28 cellular contexts compared by ENCODE assay signal in genomic region chr12:72368719-72369505, GRCh38.
A peak's percentile ranks its signal among the peaks of the same experiment; 100 is the strongest.
DNase-seq lines count a peak whose midpoint lies in the region; ATAC-seq and TF ChIP-seq lines count a peak whose summit lies in the region.
"Had no signal": no experiment of that assay in that cellular context is flagged by ENCODE, and none has a peak within 500 bp of the region (broad histone marks: within the 10 kb centered on the region; RNA-seq: fewer than 3 reads in every experiment).

No MANE protein-coding gene starts in this region.

- H3K4me3 ChIP-seq in IMR-90 (ENCODE audit: insufficient read depth, low read depth, low read length) (no peak overlapping the region), body of pancreas (no peak overlapping the region), mesenchymal stem cell (ENCODE audit: insufficient read depth in 1 of 2, low read depth in 1 of 2, low read length in 2 of 2) (no peak overlapping the region), dorsolateral prefrontal cortex (no peak overlapping the region)
- H3K4me3 ChIP-seq: BLaER1 treated with 17β-estradiol and CSF1 and Interleukin-3, amounts not matched to agents 10 nM and 100 nM; gastrocnemius medialis; GM23248; MG63; ovary; Peyer's patch; thyroid gland had no signal

- no peak overlapping the region for H4K91ac ChIP-seq in IMR-90 (ENCODE audit: insufficient read depth, low read depth, low read length)
- no peak overlapping the region for H4K91ac ChIP-seq in mesenchymal stem cell (ENCODE audit: low read length)

- no peak overlapping the region for H3K9ac ChIP-seq in IMR-90 (ENCODE audit: low read depth, low read length)
- H3K9ac ChIP-seq in mesenchymal stem cell (ENCODE audit: low read length): no peak overlapping the region
- H3K9ac ChIP-seq: BLaER1 treated with 17β-estradiol and CSF1 and Interleukin-3, amounts not matched to agents 10 nM and 100 nM; GM23248 had no signal

- peaks cover 4% of the 10 kb centered on the region; the same call in 1 of the 2 replicates for H4K20me1 ChIP-seq in IMR-90 (ENCODE audit: insufficient read depth, low read length)
- H4K20me1 ChIP-seq: BLaER1 treated with 17β-estradiol and CSF1 and Interleukin-3, amounts not matched to agents 10 nM and 100 nM had no signal

- CTCF ChIA-PET in IMR-90 (lab: Yijun Ruan, JAX): no interaction called here

- TF ChIP-seq CTCF in IMR-90 (conservative IDR thresholded peaks at IDR 0.05; ENCODE audit: low read depth, low read length) (no peak), body of pancreas (IDR thresholded peaks at IDR 0.05) (peak in 4 of 7 experiments; percentile 24 to 29 (median 26)), dorsolateral prefrontal cortex (IDR thresholded peaks at IDR 0.05 in 54 of 56, conservative IDR thresholded peaks at IDR 0.05 in 2 of 56; ENCODE audit: low read depth in 1 of 56, partially characterized antibody in 56 of 56) (no peak), GM20000 (IDR thresholded peaks at IDR 0.05; ENCODE audit: extremely low read depth, missing control alignments) (no peak)

- no peak overlapping the region for H3K56ac ChIP-seq in IMR-90 (ENCODE audit: extremely low read depth, insufficient read depth, low read length)

- H3K27me3 ChIP-seq in IMR-90 (ENCODE audit: control insufficient read depth, insufficient read depth, low read length) (no peaks in the 10 kb centered on the region), body of pancreas (no peaks in the 10 kb centered on the region), mesenchymal stem cell (ENCODE audit: control insufficient read depth in 1 of 2, insufficient read depth in 1 of 2, low read length in 2 of 2) (no peaks in the 10 kb centered on the region), dorsolateral prefrontal cortex (no peaks in the 10 kb centered on the region)
- H3K27me3 ChIP-seq: BLaER1 treated with 17β-estradiol and CSF1 and Interleukin-3, amounts not matched to agents 10 nM and 100 nM; gastrocnemius medialis; ovary; Peyer's patch; thyroid gland had no signal

- POLR2A ChIA-PET in IMR-90 (lab: Charles Lee; ENCODE audit: unreplicated experiment): no interaction called here

- H3K4me1 ChIP-seq in IMR-90 (ENCODE audit: control insufficient read depth, insufficient read depth, low read length): peaks cover 11% of the 10 kb centered on the region
- peaks cover 42% of the 10 kb centered on the region for H3K4me1 ChIP-seq in body of pancreas
- no peaks in the 10 kb centered on the region for H3K4me1 ChIP-seq in mesenchymal stem cell (ENCODE audit: control insufficient read depth, insufficient read depth, low read depth, low read length)
- H3K4me1 ChIP-seq: gastrocnemius medialis, Peyer's patch, thyroid gland had no signal

- dilution Hi-C loops in IMR-90 (cut with HindIII; ENCODE audit: low sequenced_read_pairs, unreplicated experiment): no loop called here

- H2BK12ac ChIP-seq in mesenchymal stem cell (ENCODE audit: low read length in 2 of 2): peak overlapping the region; percentile 29 to 63

- in situ Hi-C loops in IMR-90 (cut with MboI; ENCODE audit: low sequenced_read_pairs): no loop called here

- H4K5ac ChIP-seq in IMR-90 (ENCODE audit: low read depth, low read length): no peak overlapping the region

- TF ChIP-seq POLR2A in IMR-90 (IDR thresholded peaks at IDR 0.05; ENCODE audit: low read depth, low read length): no peak
- peak in 1 of 3 donors; percentile 19 for TF ChIP-seq POLR2A in body of pancreas (IDR thresholded peaks at IDR 0.05)

- DNase-seq in IMR-90: peak; percentile 20
- DNase-seq in body of pancreas: peak; percentile 69 to 86 (median 76)
- peak; percentile 7 for DNase-seq in mesenchymal stem cell
- no peak for DNase-seq in dorsolateral prefrontal cortex
- DNase-seq in GM20000 (ENCODE audit: low spot score): no peak
- no peak for DNase-seq in NCI-H510A treated with DMSO at 0.1 percent for 48 hours (lab: John Stamatoyannopoulos, UW)
- DNase-seq: activated CD4-positive, alpha-beta T cell treated with anti-CD3 and anti-CD28 coated beads for 36 hours; activated naive CD4-positive, alpha-beta T cell treated with anti-CD3 and anti-CD28 coated beads, Interleukin-2, amount 10 ng/mL, durations not matched to agents 7 days and 5 days; DMS79; gastrocnemius medialis; KG1; left cardiac atrium; MG63; NCI-H1105 treated with DMSO at 0.1 percent for 48 hours; NCI-H187 treated with DMSO at 0.1 percent for 48 hours; NCI-H2171 treated with DMSO at 0.1 percent for 48 hours; NCI-H524 treated with DMSO at 0.1 percent for 48 hours; ovary; Peyer's patch; stimulated activated CD4-positive, alpha-beta T cell treated with anti-CD3 and anti-CD28 coated beads, Interleukin-12 subunit alpha, Interleukin-12 subunit beta, amount 100 ng/mL, for 4 hours; stimulated activated CD4-positive, alpha-beta T cell treated with anti-CD3 and anti-CD28 coated beads, Interleukin-2, amount 100 ng/mL, for 48 hours; stimulated activated naive CD8-positive, alpha-beta T cell treated with anti-CD3 and anti-CD28 coated beads, Interleukin-15, amount 100 ng/mL, for 72 hours; T1000; thyroid gland had no signal

- H3K4me2 ChIP-seq in IMR-90 (ENCODE audit: low read depth, low read length): no peak overlapping the region
- no peak overlapping the region for H3K4me2 ChIP-seq in mesenchymal stem cell (ENCODE audit: low read length, poor library complexity, severe bottlenecking)
- H3K4me2 ChIP-seq: BLaER1 treated with 17β-estradiol and CSF1 and Interleukin-3, amounts not matched to agents 10 nM and 100 nM had no signal

- no peak overlapping the region for H2BK120ac ChIP-seq in IMR-90 (ENCODE audit: low read depth, low read length)
- no peak overlapping the region for H2BK120ac ChIP-seq in mesenchymal stem cell (ENCODE audit: low read depth, low read length)

- no peak for TF ChIP-seq RAD21 in IMR-90 (IDR thresholded peaks at IDR 0.05; ENCODE audit: low read length)

- no peak overlapping the region for H2AK9ac ChIP-seq in IMR-90 (replicated peaks; ENCODE audit: low read depth, low read length, poor library complexity)

- H2BK15ac ChIP-seq in IMR-90 (ENCODE audit: low read depth, low read length): no peak overlapping the region
- H2BK15ac ChIP-seq in mesenchymal stem cell (ENCODE audit: low read depth, poor library complexity, severe bottlenecking): no peak overlapping the region

- H3K18ac ChIP-seq in IMR-90 (ENCODE audit: low read depth, low read length): no peak overlapping the region
- H3K18ac ChIP-seq in mesenchymal stem cell (ENCODE audit: low read depth in 1 of 2, low read length in 2 of 2): peak overlapping the region in 1 of 2 experiments; percentile 2

- H3K23ac ChIP-seq in IMR-90 (ENCODE audit: low read depth, low read length) (peak overlapping the region; percentile 59; the same call in 1 of the 2 replicates), mesenchymal stem cell (ENCODE audit: low read length in 2 of 2) (no peak overlapping the region)

- H2AFZ ChIP-seq in IMR-90 (replicated peaks; ENCODE audit: low read length, poor library complexity) (no peak overlapping the region), mesenchymal stem cell (ENCODE audit: low read depth, low read length) (no peak overlapping the region)
- H2AFZ ChIP-seq: GM23248 had no signal

- H3K4ac ChIP-seq in IMR-90 (ENCODE audit: low read depth, low read length) (no peak overlapping the region), mesenchymal stem cell (ENCODE audit: low read depth in 1 of 2, low read length in 2 of 2) (no peak overlapping the region)

- WGBS in IMR-90 (ENCODE audit: extremely low coverage in 2 of 2, insufficient read length in 1 of 2), 2 experiments: 0% methylated on average over 1 of the region's 4 CpGs; no CpG with 5 or more reads in 1 of the 2 experiments
- WGBS in body of pancreas, 2 donors: 19 to 23% methylated on average over 4 of the region's 4 CpGs
- WGBS in mesenchymal stem cell: 85% methylated on average over 3 of the region's 4 CpGs

- H3K14ac ChIP-seq in IMR-90 (replicated peaks; ENCODE audit: low read depth, low read length): no peak overlapping the region
- H3K14ac ChIP-seq in mesenchymal stem cell (ENCODE audit: low read length in 2 of 2): no peak overlapping the region

- H3K9me3 ChIP-seq in IMR-90 (ENCODE audit: control insufficient read depth, insufficient read depth, low read length) (no peaks in the 10 kb centered on the region), body of pancreas (no peaks in the 10 kb centered on the region), mesenchymal stem cell (ENCODE audit: control insufficient read depth, low read length) (no peaks in the 10 kb centered on the region)
- H3K9me3 ChIP-seq: BLaER1 treated with 17β-estradiol and CSF1 and Interleukin-3, amounts not matched to agents 10 nM and 100 nM; gastrocnemius medialis; MG63; ovary; Peyer's patch; thyroid gland had no signal

- peaks cover 3% of the 10 kb centered on the region; the same call in 1 of the 2 replicates for H3K9me1 ChIP-seq in IMR-90 (ENCODE audit: insufficient read depth, low read length)

- intact Hi-C loops in IMR-90 (cut with micrococcal nuclease): no loop called here
- intact Hi-C loops in body of pancreas (cut with DNase I): no loop called here
- intact Hi-C loops in dorsolateral prefrontal cortex (cut with DNase I): no loop called here

- ATAC-seq in IMR-90 (ENCODE audit: low read depth) (peak; percentile 40; the same call in 1 of the 2 replicates), body of pancreas (peak; percentile 98), GM21529 (IDR thresholded peaks at IDR 0.05; ENCODE audit: unreplicated experiment) (no peak)
- ATAC-seq: activated CD4-positive, alpha-beta T cell treated with anti-CD3 and anti-CD28 coated beads for 36 hours; activated T-helper 17 cell treated with anti-CD3 and anti-CD28 coated beads, Interleukin-2, amount 50 U/mL, for 72 hours; gastrocnemius medialis; left cardiac atrium; stimulated activated naive CD8-positive, alpha-beta T cell treated with anti-CD3 and anti-CD28 coated beads, Interleukin-15, amount 100 ng/mL, for 72 hours had no signal

- no peak overlapping the region for H4K8ac ChIP-seq in IMR-90 (ENCODE audit: low read depth in 2 of 2, low read length in 2 of 2)
- no peak overlapping the region for H4K8ac ChIP-seq in mesenchymal stem cell (ENCODE audit: low read length)

- no peak overlapping the region for H3K27ac ChIP-seq in IMR-90 (ENCODE audit: insufficient read depth, low read length)
- H3K27ac ChIP-seq in body of pancreas: peak overlapping the region; percentile 39 to 87 (median 72)
- H3K27ac ChIP-seq in mesenchymal stem cell (ENCODE audit: low read length, poor library complexity, severe bottlenecking): no peak overlapping the region
- H3K27ac ChIP-seq in dorsolateral prefrontal cortex: no peak overlapping the region
- H3K27ac ChIP-seq: BLaER1 treated with 17β-estradiol and CSF1 and Interleukin-3, amounts not matched to agents 10 nM and 100 nM; gastrocnemius medialis; GM23248; ovary; Peyer's patch; thyroid gland had no signal

- H3K79me1 ChIP-seq in IMR-90 (ENCODE audit: low read depth in 1 of 2, low read length in 2 of 2) (peaks cover 19 to 43% of the 10 kb centered on the region in 2 experiments; a peak in 3 of 4 replicates), mesenchymal stem cell (replicated peaks; ENCODE audit: low read length, poor library complexity, severe bottlenecking) (no peaks in the 10 kb centered on the region)

- no peaks in the 10 kb centered on the region for H3K36me3 ChIP-seq in IMR-90 (ENCODE audit: control insufficient read depth, insufficient read depth, low read length)
- H3K36me3 ChIP-seq in body of pancreas (replicated peaks in 1 of 2; ENCODE audit: insufficient read depth in 1 of 2, low read depth in 2 of 2): no peaks in the 10 kb centered on the region
- H3K36me3 ChIP-seq in mesenchymal stem cell (ENCODE audit: control insufficient read depth in 1 of 2, insufficient read depth in 2 of 2, low read depth in 1 of 2, low read length in 2 of 2): no peaks in the 10 kb centered on the region
- H3K36me3 ChIP-seq: BLaER1 treated with 17β-estradiol and CSF1 and Interleukin-3, amounts not matched to agents 10 nM and 100 nM; gastrocnemius medialis; MG63; ovary; Peyer's patch; thyroid gland had no signal

- H2AK5ac ChIP-seq in IMR-90 (ENCODE audit: low read depth, low read length) (no peak overlapping the region), mesenchymal stem cell (ENCODE audit: low read length, severe bottlenecking) (no peak overlapping the region)

- no TSS peak for BruUV-seq in IMR-90 (replicated peaks; lab: Mats Ljungman, UMichigan)

- H2BK20ac ChIP-seq in IMR-90 (ENCODE audit: low read depth, low read length): no peak overlapping the region

- H2BK5ac ChIP-seq in IMR-90 (ENCODE audit: low read depth, low read length, poor library complexity, severe bottlenecking) (no peak overlapping the region), mesenchymal stem cell (ENCODE audit: low read depth, low read length, poor library complexity, severe bottlenecking) (no peak overlapping the region)

Comparison
In these comparisons a context has a peak if more than half of its experiments do, and no peak if none do; other contexts are left out.
1. DNase-seq: peak in IMR-90 (single experiment), body of pancreas (4 of 4) and mesenchymal stem cell (single experiment); none in dorsolateral prefrontal cortex (0 of 10), GM20000 (single experiment) and NCI-H510A treated with DMSO at 0.1 percent for 48 hours (single experiment).
2. H3K27ac ChIP-seq: peak in body of pancreas (4 of 4); none in IMR-90 (single experiment), mesenchymal stem cell (single experiment) and dorsolateral prefrontal cortex (0 of 59).
3. CTCF ChIP-seq: peak in body of pancreas (4 of 7); none in IMR-90 (single experiment), dorsolateral prefrontal cortex (0 of 56) and GM20000 (single experiment).